11 cellular contexts compared by ENCODE assay signal in the genomic region with DNA sequence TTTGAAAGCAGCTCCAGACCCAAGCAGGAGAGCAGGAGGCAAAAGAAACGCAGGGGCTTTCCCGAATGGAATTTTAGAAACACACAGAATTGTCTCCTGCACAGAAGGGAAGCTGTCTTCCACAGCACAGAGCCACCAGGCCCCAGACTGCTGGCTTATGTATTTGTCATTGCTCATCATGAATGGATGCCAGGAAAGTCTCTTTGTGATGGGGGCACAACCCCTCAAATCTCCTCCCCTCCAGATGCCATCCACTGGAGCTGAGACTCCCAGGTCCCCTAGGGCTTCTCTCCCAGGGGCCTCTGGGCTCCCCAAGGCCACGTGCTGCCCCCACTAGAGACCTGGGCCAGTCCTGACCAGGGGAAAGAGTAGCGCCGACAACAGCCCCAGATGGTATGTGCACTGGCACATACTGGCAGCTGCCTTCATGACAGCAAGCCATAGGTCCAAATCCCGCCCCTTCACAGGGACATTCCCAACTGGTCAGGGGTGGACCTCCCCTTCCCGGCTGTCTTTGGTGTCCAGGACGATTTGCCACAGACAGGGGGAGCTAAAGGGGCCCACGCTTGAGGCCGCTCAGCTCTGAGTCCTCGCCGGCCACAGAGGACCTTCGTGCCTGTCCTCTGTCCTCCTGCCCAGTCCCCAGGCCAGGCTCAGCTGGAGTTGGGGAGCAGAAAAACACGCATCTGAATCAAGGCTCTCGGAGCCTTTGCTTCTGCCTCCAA.
DNase-seq lines count a peak whose midpoint lies in the region; ATAC-seq, FAIRE-seq and TF ChIP-seq lines count a peak whose summit lies in the region.
"Had no signal": no experiment of that assay in that cellular context is flagged by ENCODE, and none has a peak within 500 bp of the region (broad histone marks: within the 10 kb centered on the region; RNA-seq: fewer than 3 reads in every experiment).

No MANE protein-coding gene starts in this region.

- no peaks in the 10 kb centered on the region for H3K36me3 Mint-ChIP-seq in CD4-positive, alpha-beta T cell (ENCODE audit: low read depth)
- H3K36me3 Mint-ChIP-seq in osteocyte (ENCODE audit: unreplicated experiment): no peaks in the 10 kb centered on the region
- no peaks in the 10 kb centered on the region for H3K36me3 Mint-ChIP-seq in activated CD4-positive, alpha-beta memory T cell treated with anti-CD3 and anti-CD28 coated beads for 36 hours
- H3K36me3 Mint-ChIP-seq: IgD-negative memory B cell had no signal

- H3K27me3 Mint-ChIP-seq in CD4-positive, alpha-beta T cell: peaks cover 5% of the 10 kb centered on the region
- H3K27me3 Mint-ChIP-seq in osteocyte (ENCODE audit: unreplicated experiment): no peaks in the 10 kb centered on the region
- peaks cover 1% of the 10 kb centered on the region for H3K27me3 Mint-ChIP-seq in activated CD4-positive, alpha-beta memory T cell treated with anti-CD3 and anti-CD28 coated beads for 36 hours

- no peaks in the 10 kb centered on the region for H3K9me3 Mint-ChIP-seq in CD4-positive, alpha-beta T cell
- H3K9me3 Mint-ChIP-seq in osteocyte (ENCODE audit: unreplicated experiment): no peaks in the 10 kb centered on the region
- H3K9me3 Mint-ChIP-seq in activated CD4-positive, alpha-beta memory T cell treated with anti-CD3 and anti-CD28 coated beads for 36 hours: no peaks in the 10 kb centered on the region
- H3K9me3 Mint-ChIP-seq: activated T-helper 2 cell treated with anti-CD3 and anti-CD28 coated beads, Interferon-gamma antibody, Interleukin-2, Interleukin-4, amounts not matched to agents 10 μg/mL and 5 μg/mL and 100 μg/mL, durations not matched to agents 14 hours and 24 hours and 36 hours; IgD-negative memory B cell had no signal

- no peak for FAIRE-seq in RCC 7860 (lab: Jason Lieb, UNC)

- H3K4me3 Mint-ChIP-seq in CD4-positive, alpha-beta T cell: peak overlapping the region; percentile 11
- no peak overlapping the region for H3K4me3 Mint-ChIP-seq in osteocyte (ENCODE audit: unreplicated experiment)
- H3K4me3 Mint-ChIP-seq in activated CD4-positive, alpha-beta memory T cell treated with anti-CD3 and anti-CD28 coated beads for 36 hours: no peak overlapping the region
- H3K4me3 Mint-ChIP-seq: IgD-negative memory B cell had no signal

- no peak for ATAC-seq in CD4-positive, alpha-beta T cell (ENCODE audit: poor library complexity)
- no peak for ATAC-seq in GM18861 (IDR thresholded peaks at IDR 0.05; ENCODE audit: unreplicated experiment)
- ATAC-seq in HG02884 (IDR thresholded peaks at IDR 0.05; ENCODE audit: unreplicated experiment): no peak
- ATAC-seq: stimulated activated naive CD8-positive, alpha-beta T cell treated with anti-CD3 and anti-CD28 coated beads, Interleukin-15, Interleukin-2, amounts not matched to agents 100 U/mL and 50 U/mL, for 24 hours had no signal

- peaks cover 20% of the 10 kb centered on the region for H3K4me1 Mint-ChIP-seq in CD4-positive, alpha-beta T cell (ENCODE audit: low read depth)
- peaks cover 33% of the 10 kb centered on the region for H3K4me1 Mint-ChIP-seq in osteocyte (ENCODE audit: unreplicated experiment)
- H3K4me1 Mint-ChIP-seq in activated CD4-positive, alpha-beta memory T cell treated with anti-CD3 and anti-CD28 coated beads for 36 hours (ENCODE audit: low read depth): peaks cover 18% of the 10 kb centered on the region

- no peak overlapping the region for H3K27ac ChIP-seq in CD4-positive, alpha-beta T cell (ENCODE audit: low read depth, low read length)

- no peak for DNase-seq in CD4-positive, alpha-beta T cell
- peak; percentile 39 for DNase-seq in RCC 7860 (ENCODE audit: low spot score)
- DNase-seq in glomerular visceral epithelial cell (ENCODE audit: extremely low spot score): peak; percentile 45
- no peak for DNase-seq in osteocyte (ENCODE audit: extremely low spot score, unreplicated experiment)
- no peak for DNase-seq in activated CD4-positive, alpha-beta memory T cell treated with anti-CD3 and anti-CD28 coated beads for 36 hours
- no peak for DNase-seq in stimulated activated CD4-positive, alpha-beta T cell treated with anti-CD3 and anti-CD28 coated beads, Interleukin-4, amount 100 ng/mL, for 1 hour
- DNase-seq: stimulated activated naive CD8-positive, alpha-beta T cell treated with anti-CD3 and anti-CD28 coated beads, Interleukin-15, Interleukin-2, amounts not matched to agents 100 U/mL and 50 U/mL, for 24 hours had no signal

- POLR2A ChIA-PET in CD4-positive, alpha-beta T cell (lab: Charles Lee): no interaction called here
- POLR2A ChIA-PET in activated CD4-positive, alpha-beta memory T cell treated with anti-CD3 and anti-CD28 coated beads for 36 hours (lab: Charles Lee): no interaction called here

- H3K27me3 ChIP-seq in CD4-positive, alpha-beta T cell (ENCODE audit: control insufficient read depth, insufficient read depth, low read length): no peaks in the 10 kb centered on the region

- H3K27ac Mint-ChIP-seq in CD4-positive, alpha-beta T cell: no peak overlapping the region
- H3K27ac Mint-ChIP-seq in osteocyte (ENCODE audit: unreplicated experiment): no peak overlapping the region
- H3K27ac Mint-ChIP-seq in activated CD4-positive, alpha-beta memory T cell treated with anti-CD3 and anti-CD28 coated beads for 36 hours: no peak overlapping the region
- H3K27ac Mint-ChIP-seq: activated T-helper 2 cell treated with anti-CD3 and anti-CD28 coated beads, Interferon-gamma antibody, Interleukin-2, Interleukin-4, amounts not matched to agents 10 μg/mL and 5 μg/mL and 100 μg/mL, durations not matched to agents 14 hours and 24 hours and 36 hours had no signal

- H3K9me3 ChIP-seq in CD4-positive, alpha-beta T cell (ENCODE audit: control insufficient read depth, low read length): no peaks in the 10 kb centered on the region

- CTCF ChIA-PET in CD4-positive, alpha-beta T cell (lab: Charles Lee): no interaction called here
- CTCF ChIA-PET in activated CD4-positive, alpha-beta memory T cell treated with anti-CD3 and anti-CD28 coated beads for 36 hours (lab: Charles Lee): interaction anchor here (0.6 to 6.4 kb wide), 15 partner anchors 8 to 523 kb away, joined by 3 to 141 read pairs (median 9); no protein-coding TSS in a partner anchor

- intact Hi-C loops in CD4-positive, alpha-beta T cell (cut with DNase I, micrococcal nuclease): loop anchor here (2.0 to 5.0 kb wide), 3 partner anchors 197 to 531 kb away; no protein-coding TSS in a partner anchor
- intact Hi-C loops in activated CD4-positive, alpha-beta memory T cell treated with anti-CD3 and anti-CD28 coated beads for 36 hours (cut with micrococcal nuclease): loop anchor here (1.0 to 10.0 kb wide), 2 partner anchors 27 to 527 kb away; a partner anchor contains a TSS

- no peak for TF ChIP-seq CTCF in CD4-positive, alpha-beta T cell (IDR thresholded peaks at IDR 0.05)
- peak; percentile 41 for TF ChIP-seq CTCF in osteocyte (IDR thresholded peaks at IDR 0.05)

Comparison
In these comparisons a context has a peak if more than half of its experiments do, and no peak if none do; other contexts are left out.
1. DNase-seq: peak in RCC 7860 (single experiment) and glomerular visceral epithelial cell (single experiment); none in CD4-positive, alpha-beta T cell (0 of 10), osteocyte (single experiment), activated CD4-positive, alpha-beta memory T cell treated with anti-CD3 and anti-CD28 coated beads for 36 hours (single experiment) and stimulated activated CD4-positive, alpha-beta T cell treated with anti-CD3 and anti-CD28 coated beads, Interleukin-4, amount 100 ng/mL, for 1 hour (single experiment).